ENCODE assay signal across 2 cellular contexts in genomic region chr7:130888468-130888867, GRCh38.
TF ChIP-seq lines count a peak whose summit lies in the region.

No MANE protein-coding gene starts in this region.

TF ChIP-seq in SK-N-SH, 30 proteins besides CTCF, POLR2A, EP300 and RAD21 (continued from another document):
- no peak for TF ChIP-seq USF2 (IDR thresholded peaks at IDR 0.05; ENCODE audit: borderline replicate concordance, low read depth, low read length)
- no peak for TF ChIP-seq MXI1 (IDR thresholded peaks at IDR 0.05; ENCODE audit: low read depth, low read length)
- TF ChIP-seq TEAD4 (IDR thresholded peaks at IDR 0.05; ENCODE audit: borderline replicate concordance, insufficient read depth), result no peak
- TF ChIP-seq JUND (IDR thresholded peaks at IDR 0.05), result no peak

TF ChIP-seq in SK-N-SH treated with all-trans-retinoic acid at 6 μM for 48 hours, 23 proteins besides CTCF, POLR2A, EP300 and RAD21 (continued from another document):
- no peak for TF ChIP-seq RARB (CRISPR knock-in tag; IDR thresholded peaks at IDR 0.05)
- TF ChIP-seq CSDC2 (CRISPR knock-in tag; IDR thresholded peaks at IDR 0.05), result no peak
- no peak for TF ChIP-seq TCF4 (CRISPR knock-in tag; IDR thresholded peaks at IDR 0.05; ENCODE audit: borderline replicate concordance)
- TF ChIP-seq ZC3H10 (CRISPR knock-in tag; IDR thresholded peaks at IDR 0.05), result no peak
- TF ChIP-seq TSHZ2 (CRISPR knock-in tag; IDR thresholded peaks at IDR 0.05), result no peak
- no peak for TF ChIP-seq PPARA (CRISPR knock-in tag; IDR thresholded peaks at IDR 0.05; ENCODE audit: borderline replicate concordance)
- TF ChIP-seq ARNTL (CRISPR knock-in tag; IDR thresholded peaks at IDR 0.05; ENCODE audit: borderline replicate concordance, low read depth), result no peak
TF ChIP-seq in SK-N-SH treated with all-trans-retinoic acid at 6 μM for 48 hours: peak in this region for 0.
